In the genomic region with DNA sequence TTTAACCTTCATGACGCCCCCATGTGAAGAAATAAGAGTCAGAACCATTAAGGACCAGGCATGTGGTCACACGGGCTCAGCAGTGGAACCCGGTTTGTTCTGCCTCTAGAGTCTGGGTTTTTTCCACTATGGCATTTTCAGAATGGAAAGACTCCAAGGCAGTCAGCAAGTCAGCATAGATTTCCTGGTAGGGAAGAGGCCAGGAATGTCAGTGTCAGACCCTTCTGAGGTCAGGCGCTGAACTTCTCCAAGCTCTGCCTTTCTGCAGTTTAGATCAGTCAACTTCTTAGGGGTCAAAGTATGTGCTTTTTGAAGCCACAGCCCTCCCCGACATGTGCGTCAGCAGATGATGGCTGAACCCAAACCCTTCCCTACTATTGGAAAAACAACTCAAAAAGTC, we compare ENCODE assay signal across 1 cellular context.
TF ChIP-seq lines count a peak whose summit lies in the region.

No MANE protein-coding gene starts in this region.

TF ChIP-seq in K562, 482 proteins besides CTCF, POLR2A, EP300 and RAD21:
- TF ChIP-seq MYBL2 (IDR thresholded peaks at IDR 0.05; ENCODE audit: low read depth) = no peak
- TF ChIP-seq MYBL2 (CRISPR knock-in tag; IDR thresholded peaks at IDR 0.05; ENCODE audit: borderline replicate concordance) = no peak
- TF ChIP-seq, protein P1, sequence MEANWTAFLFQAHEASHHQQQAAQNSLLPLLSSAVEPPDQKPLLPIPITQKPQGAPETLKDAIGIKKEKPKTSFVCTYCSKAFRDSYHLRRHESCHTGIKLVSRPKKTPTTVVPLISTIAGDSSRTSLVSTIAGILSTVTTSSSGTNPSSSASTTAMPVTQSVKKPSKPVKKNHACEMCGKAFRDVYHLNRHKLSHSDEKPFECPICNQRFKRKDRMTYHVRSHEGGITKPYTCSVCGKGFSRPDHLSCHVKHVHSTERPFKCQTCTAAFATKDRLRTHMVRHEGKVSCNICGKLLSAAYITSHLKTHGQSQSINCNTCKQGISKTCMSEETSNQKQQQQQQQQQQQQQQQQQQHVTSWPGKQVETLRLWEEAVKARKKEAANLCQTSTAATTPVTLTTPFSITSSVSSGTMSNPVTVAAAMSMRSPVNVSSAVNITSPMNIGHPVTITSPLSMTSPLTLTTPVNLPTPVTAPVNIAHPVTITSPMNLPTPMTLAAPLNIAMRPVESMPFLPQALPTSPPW (CRISPR knock-in tag; IDR thresholded peaks at IDR 0.05) = no peak
- TF ChIP-seq FOXK2 (conservative IDR thresholded peaks at IDR 0.05 in 1 of 2, IDR thresholded peaks at IDR 0.05 in 1 of 2; ENCODE audit: low read depth in 2 of 2) = no peak
- TF ChIP-seq, protein P2, sequence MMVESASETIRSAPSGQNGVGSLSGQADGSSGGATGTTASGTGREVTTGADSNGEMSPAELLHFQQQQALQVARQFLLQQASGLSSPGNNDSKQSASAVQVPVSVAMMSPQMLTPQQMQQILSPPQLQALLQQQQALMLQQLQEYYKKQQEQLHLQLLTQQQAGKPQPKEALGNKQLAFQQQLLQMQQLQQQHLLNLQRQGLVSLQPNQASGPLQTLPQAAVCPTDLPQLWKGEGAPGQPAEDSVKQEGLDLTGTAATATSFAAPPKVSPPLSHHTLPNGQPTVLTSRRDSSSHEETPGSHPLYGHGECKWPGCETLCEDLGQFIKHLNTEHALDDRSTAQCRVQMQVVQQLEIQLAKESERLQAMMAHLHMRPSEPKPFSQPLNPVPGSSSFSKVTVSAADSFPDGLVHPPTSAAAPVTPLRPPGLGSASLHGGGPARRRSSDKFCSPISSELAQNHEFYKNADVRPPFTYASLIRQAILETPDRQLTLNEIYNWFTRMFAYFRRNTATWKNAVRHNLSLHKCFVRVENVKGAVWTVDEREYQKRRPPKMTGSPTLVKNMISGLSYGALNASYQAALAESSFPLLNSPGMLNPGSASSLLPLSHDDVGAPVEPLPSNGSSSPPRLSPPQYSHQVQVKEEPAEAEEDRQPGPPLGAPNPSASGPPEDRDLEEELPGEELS (CRISPR knock-in tag; IDR thresholded peaks at IDR 0.05; ENCODE audit: borderline replicate concordance) = no peak
- TF ChIP-seq, protein P3, sequence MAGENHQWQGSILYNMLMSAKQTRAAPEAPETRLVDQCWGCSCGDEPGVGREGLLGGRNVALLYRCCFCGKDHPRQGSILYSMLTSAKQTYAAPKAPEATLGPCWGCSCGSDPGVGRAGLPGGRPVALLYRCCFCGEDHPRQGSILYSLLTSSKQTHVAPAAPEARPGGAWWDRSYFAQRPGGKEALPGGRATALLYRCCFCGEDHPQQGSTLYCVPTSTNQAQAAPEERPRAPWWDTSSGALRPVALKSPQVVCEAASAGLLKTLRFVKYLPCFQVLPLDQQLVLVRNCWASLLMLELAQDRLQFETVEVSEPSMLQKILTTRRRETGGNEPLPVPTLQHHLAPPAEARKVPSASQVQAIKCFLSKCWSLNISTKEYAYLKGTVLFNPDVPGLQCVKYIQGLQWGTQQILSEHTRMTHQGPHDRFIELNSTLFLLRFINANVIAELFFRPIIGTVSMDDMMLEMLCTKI (IDR thresholded peaks at IDR 0.05; ENCODE audit: partially characterized antibody) = no peak
- TF ChIP-seq ELF2 (CRISPR knock-in tag; IDR thresholded peaks at IDR 0.05) = no peak
- TF ChIP-seq SUPT5H (IDR thresholded peaks at IDR 0.05) = no peak
- no peak for TF ChIP-seq FOXA1 (IDR thresholded peaks at IDR 0.05; ENCODE audit: borderline replicate concordance)
- TF ChIP-seq, protein P4, sequence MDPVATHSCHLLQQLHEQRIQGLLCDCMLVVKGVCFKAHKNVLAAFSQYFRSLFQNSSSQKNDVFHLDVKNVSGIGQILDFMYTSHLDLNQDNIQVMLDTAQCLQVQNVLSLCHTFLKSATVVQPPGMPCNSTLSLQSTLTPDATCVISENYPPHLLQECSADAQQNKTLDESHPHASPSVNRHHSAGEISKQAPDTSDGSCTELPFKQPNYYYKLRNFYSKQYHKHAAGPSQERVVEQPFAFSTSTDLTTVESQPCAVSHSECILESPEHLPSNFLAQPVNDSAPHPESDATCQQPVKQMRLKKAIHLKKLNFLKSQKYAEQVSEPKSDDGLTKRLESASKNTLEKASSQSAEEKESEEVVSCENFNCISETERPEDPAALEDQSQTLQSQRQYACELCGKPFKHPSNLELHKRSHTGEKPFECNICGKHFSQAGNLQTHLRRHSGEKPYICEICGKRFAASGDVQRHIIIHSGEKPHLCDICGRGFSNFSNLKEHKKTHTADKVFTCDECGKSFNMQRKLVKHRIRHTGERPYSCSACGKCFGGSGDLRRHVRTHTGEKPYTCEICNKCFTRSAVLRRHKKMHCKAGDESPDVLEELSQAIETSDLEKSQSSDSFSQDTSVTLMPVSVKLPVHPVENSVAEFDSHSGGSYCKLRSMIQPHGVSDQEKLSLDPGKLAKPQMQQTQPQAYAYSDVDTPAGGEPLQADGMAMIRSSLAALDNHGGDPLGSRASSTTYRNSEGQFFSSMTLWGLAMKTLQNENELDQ (CRISPR knock-in tag; IDR thresholded peaks at IDR 0.05; ENCODE audit: borderline replicate concordance) = no peak
- TF ChIP-seq NFE2L1 (tag; IDR thresholded peaks at IDR 0.05; ENCODE audit: borderline replicate concordance, low read depth) = no peak
- no peak for TF ChIP-seq MYNN (IDR thresholded peaks at IDR 0.05)
- TF ChIP-seq MYNN (CRISPR knock-in tag; IDR thresholded peaks at IDR 0.05) = no peak
- TF ChIP-seq, protein P5, sequence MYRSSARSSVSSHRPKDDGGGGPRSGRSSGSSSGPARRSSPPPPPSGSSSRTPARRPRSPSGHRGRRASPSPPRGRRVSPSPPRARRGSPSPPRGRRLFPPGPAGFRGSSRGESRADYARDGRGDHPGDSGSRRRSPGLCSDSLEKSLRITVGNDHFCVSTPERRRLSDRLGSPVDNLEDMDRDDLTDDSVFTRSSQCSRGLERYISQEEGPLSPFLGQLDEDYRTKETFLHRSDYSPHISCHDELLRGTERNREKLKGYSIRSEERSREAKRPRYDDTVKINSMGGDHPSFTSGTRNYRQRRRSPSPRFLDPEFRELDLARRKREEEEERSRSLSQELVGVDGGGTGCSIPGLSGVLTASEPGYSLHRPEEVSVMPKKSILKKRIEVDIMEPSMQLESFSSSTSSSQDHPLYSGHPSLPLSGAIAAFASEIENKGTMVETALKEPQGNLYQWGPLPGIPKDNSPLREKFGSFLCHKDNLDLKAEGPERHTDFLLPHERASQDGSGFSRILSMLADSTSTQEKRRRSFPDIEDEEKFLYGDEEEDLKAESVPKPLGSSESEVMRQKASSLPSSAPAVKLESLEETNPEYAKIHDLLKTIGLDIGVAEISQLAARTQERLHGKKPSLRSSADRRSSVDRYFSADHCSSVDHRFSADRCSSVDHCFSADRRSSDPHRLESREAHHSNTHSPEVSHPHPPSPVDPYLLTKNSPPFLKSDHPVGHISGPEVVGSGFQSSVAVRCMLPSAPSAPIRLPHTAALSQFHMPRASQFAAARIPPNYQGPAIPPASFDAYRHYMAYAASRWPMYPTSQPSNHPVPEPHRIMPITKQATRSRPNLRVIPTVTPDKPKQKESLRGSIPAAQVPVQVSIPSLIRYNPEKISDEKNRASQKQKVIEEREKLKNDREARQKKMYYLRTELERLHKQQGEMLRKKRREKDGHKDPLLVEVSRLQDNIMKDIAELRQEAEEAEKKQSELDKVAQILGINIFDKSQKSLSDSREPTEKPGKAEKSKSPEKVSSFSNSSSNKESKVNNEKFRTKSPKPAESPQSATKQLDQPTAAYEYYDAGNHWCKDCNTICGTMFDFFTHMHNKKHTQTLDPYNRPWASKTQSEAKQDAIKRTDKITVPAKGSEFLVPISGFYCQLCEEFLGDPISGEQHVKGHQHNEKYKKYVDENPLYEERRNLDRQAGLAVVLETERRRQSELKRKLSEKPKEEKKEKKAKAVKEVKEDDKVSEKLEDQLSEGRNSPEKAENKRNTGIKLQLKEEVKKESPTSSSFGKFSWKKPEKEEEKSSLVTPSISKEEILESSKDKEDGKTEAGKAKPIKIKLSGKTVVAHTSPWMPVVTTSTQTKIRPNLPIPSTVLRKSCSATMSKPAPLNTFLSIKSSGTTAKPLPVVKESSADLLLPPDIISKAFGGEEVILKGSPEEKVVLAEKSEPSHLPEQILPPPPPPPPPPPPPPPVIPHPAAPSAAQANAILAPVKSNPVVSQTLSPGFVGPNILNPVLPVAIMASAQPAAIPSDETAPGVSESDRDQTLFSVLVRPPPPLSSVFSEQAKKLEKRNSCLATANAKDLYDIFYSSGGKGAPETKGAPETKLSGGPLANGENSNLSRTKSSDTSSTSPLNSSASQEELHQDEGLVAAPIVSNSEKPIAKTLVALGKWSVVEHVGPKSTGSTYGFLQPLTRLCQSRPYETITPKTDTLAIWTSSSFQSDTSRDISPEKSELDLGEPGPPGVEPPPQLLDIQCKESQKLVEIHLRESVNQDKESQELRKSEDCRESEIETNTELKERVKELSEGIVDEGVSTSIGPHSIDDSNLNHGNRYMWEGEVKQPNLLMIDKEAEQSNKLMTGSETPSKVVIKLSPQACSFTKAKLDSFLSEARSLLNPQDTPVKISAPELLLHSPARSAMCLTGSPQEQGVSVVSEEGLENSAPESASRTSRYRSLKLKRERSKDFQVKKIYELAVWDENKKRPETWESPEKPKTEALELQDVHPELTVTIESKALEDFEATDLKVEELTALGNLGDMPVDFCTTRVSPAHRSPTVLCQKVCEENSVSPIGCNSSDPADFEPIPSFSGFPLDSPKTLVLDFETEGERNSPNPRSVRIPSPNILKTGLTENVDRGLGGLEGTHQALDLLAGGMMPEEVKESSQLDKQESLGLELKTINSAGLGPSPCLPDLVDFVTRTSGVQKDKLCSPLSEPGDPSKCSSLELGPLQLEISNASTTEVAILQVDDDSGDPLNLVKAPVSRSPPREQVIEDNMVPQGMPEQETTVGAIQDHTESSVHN (IDR thresholded peaks at IDR 0.05; ENCODE audit: borderline replicate concordance in 1 of 2, low read depth in 1 of 2) = no peak
- TF ChIP-seq CEBPG (CRISPR knock-in tag; IDR thresholded peaks at IDR 0.05) = no peak
- TF ChIP-seq CEBPG (tag; conservative IDR thresholded peaks at IDR 0.05 in 1 of 2, IDR thresholded peaks at IDR 0.05 in 1 of 2) = no peak
- TF ChIP-seq, protein P6, sequence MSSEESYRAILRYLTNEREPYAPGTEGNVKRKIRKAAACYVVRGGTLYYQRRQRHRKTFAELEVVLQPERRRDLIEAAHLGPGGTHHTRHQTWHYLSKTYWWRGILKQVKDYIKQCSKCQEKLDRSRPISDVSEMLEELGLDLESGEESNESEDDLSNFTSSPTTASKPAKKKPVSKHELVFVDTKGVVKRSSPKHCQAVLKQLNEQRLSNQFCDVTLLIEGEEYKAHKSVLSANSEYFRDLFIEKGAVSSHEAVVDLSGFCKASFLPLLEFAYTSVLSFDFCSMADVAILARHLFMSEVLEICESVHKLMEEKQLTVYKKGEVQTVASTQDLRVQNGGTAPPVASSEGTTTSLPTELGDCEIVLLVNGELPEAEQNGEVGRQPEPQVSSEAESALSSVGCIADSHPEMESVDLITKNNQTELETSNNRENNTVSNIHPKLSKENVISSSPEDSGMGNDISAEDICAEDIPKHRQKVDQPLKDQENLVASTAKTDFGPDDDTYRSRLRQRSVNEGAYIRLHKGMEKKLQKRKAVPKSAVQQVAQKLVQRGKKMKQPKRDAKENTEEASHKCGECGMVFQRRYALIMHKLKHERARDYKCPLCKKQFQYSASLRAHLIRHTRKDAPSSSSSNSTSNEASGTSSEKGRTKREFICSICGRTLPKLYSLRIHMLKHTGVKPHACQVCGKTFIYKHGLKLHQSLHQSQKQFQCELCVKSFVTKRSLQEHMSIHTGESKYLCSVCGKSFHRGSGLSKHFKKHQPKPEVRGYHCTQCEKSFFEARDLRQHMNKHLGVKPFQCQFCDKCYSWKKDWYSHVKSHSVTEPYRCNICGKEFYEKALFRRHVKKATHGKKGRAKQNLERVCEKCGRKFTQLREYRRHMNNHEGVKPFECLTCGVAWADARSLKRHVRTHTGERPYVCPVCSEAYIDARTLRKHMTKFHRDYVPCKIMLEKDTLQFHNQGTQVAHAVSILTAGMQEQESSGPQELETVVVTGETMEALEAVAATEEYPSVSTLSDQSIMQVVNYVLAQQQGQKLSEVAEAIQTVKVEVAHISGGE (CRISPR knock-in tag; IDR thresholded peaks at IDR 0.05) = no peak
